8 cellular contexts compared by ENCODE assay signal in genomic region chr6:30819287-30819917, GRCh38.
DNase-seq lines count a peak whose midpoint lies in the region; ATAC-seq lines count a peak whose summit lies in the region.
"Had no signal": no experiment of that assay in that cellular context is flagged by ENCODE, and none has a peak within 500 bp of the region (broad histone marks: within the 10 kb centered on the region; RNA-seq: fewer than 3 reads in every experiment).

No MANE protein-coding gene starts in this region.

- intact Hi-C loops in aorta (cut with DNase I) = no loop called here

- H3K27ac ChIP-seq in aorta (ENCODE audit: low read depth in 1 of 2, low read length in 2 of 2) = no peak overlapping the region

- DNase-seq in HCEC 1CT (peak; percentile 48), RPMI8226 (no peak), NCI-H2227 treated with DMSO at 0.1 percent for 48 hours (lab: John Stamatoyannopoulos, UW) (no peak), aorta (no peak)
- DNase-seq in stimulated activated CD4-positive, alpha-beta T cell treated with anti-CD3 and anti-CD28 coated beads, Interleukin-4, amount 100 ng/mL, for 1 hour = peak; percentile 52
- DNase-seq: left lung had no signal

- no peak overlapping the region for H3K4me3 ChIP-seq in aorta (ENCODE audit: low read length in 2 of 2)
- H3K4me3 ChIP-seq: left lung had no signal

- no peaks in the 10 kb centered on the region for H3K36me3 ChIP-seq in aorta (ENCODE audit: control insufficient read depth in 1 of 2, insufficient read depth in 2 of 2, low read length in 1 of 2)
- H3K36me3 ChIP-seq: left lung had no signal

- H3K27me3 ChIP-seq in aorta (ENCODE audit: control insufficient read depth in 1 of 2, insufficient read depth in 2 of 2, low read length in 1 of 2) = no peaks in the 10 kb centered on the region
- H3K27me3 ChIP-seq: left lung had no signal

- WGBS in aorta, 2 donors = 93 to 97% methylated on average over 11 of the region's 11 CpGs

- peak; percentile 95 to 96 for ATAC-seq in activated CD4-positive, CD25-positive, alpha-beta regulatory T cell treated with anti-CD3 and anti-CD28 coated beads, Interleukin-2, amount 50 U/mL, for 24 hours
- ATAC-seq in esophagus mucosa (peak; percentile 88), aorta (ENCODE audit: low FRiP score) (no peak)

- H3K4me1 ChIP-seq in aorta (ENCODE audit: control insufficient read depth in 1 of 2, insufficient read depth in 2 of 2, low read length in 2 of 2) = peaks cover 0 to 10% of the 10 kb centered on the region in 2 donors

- H3K9me3 ChIP-seq in aorta (ENCODE audit: control insufficient read depth, low read length) = no peaks in the 10 kb centered on the region
- H3K9me3 ChIP-seq: left lung had no signal

Comparison
In these comparisons a context has a peak if more than half of its experiments do, and no peak if none do; other contexts are left out.
1. DNase-seq: peak in HCEC 1CT (single experiment) and stimulated activated CD4-positive, alpha-beta T cell treated with anti-CD3 and anti-CD28 coated beads, Interleukin-4, amount 100 ng/mL, for 1 hour (single experiment); none in RPMI8226 (single experiment), NCI-H2227 treated with DMSO at 0.1 percent for 48 hours (single experiment) and aorta (0 of 2).